35 cellular contexts compared by ENCODE assay signal in genomic region chr3:114528517-114528916, GRCh38.
"Had no signal": no experiment of that assay in that cellular context is flagged by ENCODE, and none has a peak within 500 bp of the region (broad histone marks: within the 10 kb centered on the region; RNA-seq: fewer than 3 reads in every experiment).

No MANE protein-coding gene starts in this region.

- H3K27me3 ChIP-seq: MG63 had no signal

- H3K36me3 ChIP-seq: MG63 had no signal

- DNase-seq: Karpas-422, Kasumi-1, MG63, MM.1S, MV-4-11, NCI-H1048, NCI-H1092, NCI-H1092 treated with DMSO at 0.1 percent for 48 hours, NCI-H1105, NCI-H1105 treated with DMSO at 0.1 percent for 48 hours, NCI-H1417, NCI-H1417 treated with DMSO at 0.1 percent for 48 hours, NCI-H1436, NCI-H1436 treated with DMSO at 0.1 percent for 48 hours, NCI-H146, NCI-H1694, NCI-H1694 treated with DMSO at 0.1 percent for 48 hours, NCI-H187, NCI-H187 treated with DMSO at 0.1 percent for 48 hours, NCI-H1930, NCI-H2029, NCI-H2029 treated with DMSO at 0.1 percent for 48 hours, NCI-H2081, NCI-H2081 treated with DMSO at 0.1 percent for 48 hours, NCI-H2107, NCI-H2171, NCI-H2171 treated with DMSO at 0.1 percent for 48 hours, NCI-H2227 treated with DMSO at 0.1 percent for 48 hours, NCI-H226, NCI-H345, NCI-H446, NCI-H446 treated with DMSO at 0.1 percent for 48 hours, NCI-H510A, NCI-H510A treated with DMSO at 0.1 percent for 48 hours, NCI-H524 had no signal

- H3K4me3 ChIP-seq: MG63 had no signal

- H3K9me3 ChIP-seq: MG63 had no signal
